In genomic region chr21:45590726-45591618, GRCh38 we compare ENCODE assay signal across 1 cellular context.
TF ChIP-seq lines count a peak whose summit lies in the region.

No MANE protein-coding gene starts in this region.

TF ChIP-seq in HEK293, 187 proteins besides CTCF, POLR2A, EP300 and RAD21 (continued from another document and continues in another):
- TF ChIP-seq TSHZ1 (tag by site-specific recombination; IDR thresholded peaks at IDR 0.05; ENCODE audit: borderline replicate concordance), result no peak; the same call in 1 of the 2 replicates
- peak; percentile 96 for TF ChIP-seq ZNF324 (tag by site-specific recombination; IDR thresholded peaks at IDR 0.05)
- TF ChIP-seq KLF7 (tag by site-specific recombination; IDR thresholded peaks at IDR 0.05; ENCODE audit: borderline replicate concordance), result 0 out of 2 replicates have a peak, but pooled peaks have one; percentile 24
- no peak for TF ChIP-seq IKZF3 (tag by site-specific recombination; IDR thresholded peaks at IDR 0.05)
- TF ChIP-seq ZNF148 (tag by site-specific recombination; IDR thresholded peaks at IDR 0.05; ENCODE audit: borderline replicate concordance), result peak; percentile 48; the same call in 1 of the 2 replicates
- TF ChIP-seq ZNF521 (tag by site-specific recombination; IDR thresholded peaks at IDR 0.05), result 0 out of 2 replicates have a peak, but pooled peaks have one; percentile 13
- peak; percentile 75 for TF ChIP-seq ZNF785 (tag by site-specific recombination; IDR thresholded peaks at IDR 0.05)
- peak; percentile 10; the same call in 1 of the 2 replicates for TF ChIP-seq ZNF488 (tag by site-specific recombination; IDR thresholded peaks at IDR 0.05)
- TF ChIP-seq ZNF76 (tag by site-specific recombination; IDR thresholded peaks at IDR 0.05; ENCODE audit: borderline replicate concordance, low read depth), result peak; percentile 21
- TF ChIP-seq GLIS2 (tag by site-specific recombination; IDR thresholded peaks at IDR 0.05), result peak; percentile 74
- peak; percentile 45; the same call in 1 of the 2 replicates for TF ChIP-seq ZBTB48 (tag by site-specific recombination; IDR thresholded peaks at IDR 0.05)
- TF ChIP-seq ZNF677 (tag by site-specific recombination; IDR thresholded peaks at IDR 0.05), result no peak
- TF ChIP-seq ZNF140 (tag by site-specific recombination; IDR thresholded peaks at IDR 0.05), result no peak
- TF ChIP-seq ZSCAN5A (tag by site-specific recombination; IDR thresholded peaks at IDR 0.05), result 0 out of 2 replicates have a peak, but pooled peaks have one; percentile 89
- TF ChIP-seq ZNF670 (tag by site-specific recombination; IDR thresholded peaks at IDR 0.05; ENCODE audit: low read depth), result peak; percentile 99
- TF ChIP-seq ZNF132 (tag by site-specific recombination; IDR thresholded peaks at IDR 0.05; ENCODE audit: borderline replicate concordance), result no peak
- peak; percentile 98; the same call in 1 of the 2 replicates for TF ChIP-seq ZNF311 (tag by site-specific recombination; IDR thresholded peaks at IDR 0.05; ENCODE audit: borderline replicate concordance)
- TF ChIP-seq ATF2 (tag by site-specific recombination; IDR thresholded peaks at IDR 0.05; ENCODE audit: low read depth), result no peak
- TF ChIP-seq SP3 (tag by site-specific recombination; IDR thresholded peaks at IDR 0.05), result peak; percentile 69; the same call in 1 of the 2 replicates
- peak; percentile 97 for TF ChIP-seq ZSCAN23 (tag by site-specific recombination; IDR thresholded peaks at IDR 0.05)
- TF ChIP-seq SP7 (tag by site-specific recombination; IDR thresholded peaks at IDR 0.05), result peak; percentile 86
- TF ChIP-seq GLIS1 (tag by site-specific recombination; IDR thresholded peaks at IDR 0.05), result peak; percentile 98
- TF ChIP-seq ZNF423 (tag by site-specific recombination; IDR thresholded peaks at IDR 0.05), result peak; percentile 26; the same call in 1 of the 2 replicates
- TF ChIP-seq KLF9 (tag by site-specific recombination; IDR thresholded peaks at IDR 0.05; ENCODE audit: low read depth), result peak; percentile 41; the same call in 1 of the 2 replicates
- 0 out of 2 replicates have a peak, but pooled peaks have one; percentile 75 for TF ChIP-seq ZNF658 (tag by site-specific recombination; IDR thresholded peaks at IDR 0.05)
- 0 out of 2 replicates have a peak, but pooled peaks have one; percentile 60 for TF ChIP-seq GLI4 (tag by site-specific recombination; IDR thresholded peaks at IDR 0.05)
- peak; percentile 78 for TF ChIP-seq ZNF544 (tag by site-specific recombination; IDR thresholded peaks at IDR 0.05)
- 0 out of 2 replicates have a peak, but pooled peaks have one; percentile 29 for TF ChIP-seq ZBTB21 (tag by site-specific recombination; IDR thresholded peaks at IDR 0.05)
- TF ChIP-seq PATZ1 (tag by site-specific recombination; IDR thresholded peaks at IDR 0.05), result peak; percentile 75
- peak; percentile 17 for TF ChIP-seq ZNF266 (tag by site-specific recombination; IDR thresholded peaks at IDR 0.05; ENCODE audit: low read depth)
- TF ChIP-seq INSM2 (tag by site-specific recombination; IDR thresholded peaks at IDR 0.05), result peak; percentile 73; the same call in 1 of the 2 replicates
- no peak for TF ChIP-seq ZNF654 (tag by site-specific recombination; IDR thresholded peaks at IDR 0.05; ENCODE audit: low read depth)
- peak; percentile 49; the same call in 1 of the 2 replicates for TF ChIP-seq ZIC2 (tag by site-specific recombination; IDR thresholded peaks at IDR 0.05)
- no peak for TF ChIP-seq MZF1 (tag by site-specific recombination; IDR thresholded peaks at IDR 0.05; ENCODE audit: borderline replicate concordance)
- no peak for TF ChIP-seq ZNF555 (tag by site-specific recombination; conservative IDR thresholded peaks at IDR 0.05)
- TF ChIP-seq ZFP3 (tag by site-specific recombination; IDR thresholded peaks at IDR 0.05; ENCODE audit: low read depth), result no peak
- TF ChIP-seq ZNF280C (tag by site-specific recombination; IDR thresholded peaks at IDR 0.05), result peak; percentile 39
- TF ChIP-seq ZNF707 (tag by site-specific recombination; IDR thresholded peaks at IDR 0.05), result peak; percentile 14; the same call in 1 of the 2 replicates
- peak; percentile 52; the same call in 1 of the 2 replicates for TF ChIP-seq ZNF48 (tag by site-specific recombination; IDR thresholded peaks at IDR 0.05)
- TF ChIP-seq ZNF791 (tag by site-specific recombination; IDR thresholded peaks at IDR 0.05), result peak; percentile 78
- TF ChIP-seq ZNF19 (tag by site-specific recombination; IDR thresholded peaks at IDR 0.05; ENCODE audit: low read depth), result no peak
- TF ChIP-seq ZNF2 (tag by site-specific recombination; IDR thresholded peaks at IDR 0.05), result peak; percentile 76; the same call in 1 of the 2 replicates
- peak; percentile 78 for TF ChIP-seq ZBTB26 (tag by site-specific recombination; optimal IDR thresholded peaks at IDR 0.05)
- peak; percentile 52; the same call in 1 of the 2 replicates for TF ChIP-seq ZBTB20 (tag by site-specific recombination; IDR thresholded peaks at IDR 0.05)
- peak; percentile 21; the same call in 1 of the 2 replicates for TF ChIP-seq ZNF114 (tag by site-specific recombination; IDR thresholded peaks at IDR 0.05)
- TF ChIP-seq ZNF24 (tag by site-specific recombination; IDR thresholded peaks at IDR 0.05), result no peak
